ENCODE assay signal across 8 cellular contexts in the genomic region with DNA sequence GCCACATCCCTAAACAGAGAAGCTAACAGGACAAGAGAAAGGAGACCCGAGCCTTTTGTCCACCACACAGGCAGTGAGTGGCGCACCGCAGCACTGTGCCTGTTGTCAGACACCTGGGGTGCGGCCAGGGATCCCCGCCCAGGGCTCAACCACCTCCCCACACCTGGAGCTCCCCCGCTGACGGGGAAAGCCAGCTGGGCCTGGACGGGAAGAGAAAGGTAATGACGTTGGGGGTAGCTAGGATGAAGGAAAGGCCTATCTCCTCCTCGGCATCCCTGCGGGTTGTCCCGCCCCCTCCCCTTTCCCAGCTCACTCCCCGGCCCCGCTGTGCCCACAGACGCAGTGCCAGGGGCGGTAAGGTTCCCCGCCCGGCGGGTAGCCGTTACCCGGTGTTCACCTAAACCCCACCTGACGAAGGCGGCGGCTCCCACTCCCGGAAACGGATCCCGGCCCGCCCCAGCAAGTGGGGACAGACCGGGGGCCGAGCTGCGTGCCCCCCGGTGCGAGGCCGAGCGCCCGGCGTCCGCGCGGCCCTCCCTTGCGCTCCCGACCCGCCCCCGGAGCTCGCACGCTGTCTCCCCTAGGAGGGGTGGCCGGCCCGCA. TPM values are rescaled to one million over a fixed set of nuclear protein-coding genes. Genes with fewer than 3 reads are reported as not detected.
DNase-seq lines count a peak whose midpoint lies in the region; ATAC-seq and TF ChIP-seq lines count a peak whose summit lies in the region.

No MANE protein-coding gene starts in this region.

- H3K36me3 Mint-ChIP-seq in Calu3 (ENCODE audit: insufficient read depth, unreplicated experiment), result peaks cover 70% of the 10 kb centered on the region
- H3K36me3 Mint-ChIP-seq in neural crest cell (ENCODE audit: low read depth), result peaks cover 15% of the 10 kb centered on the region

- H3K4me1 ChIP-seq in esophagus squamous epithelium (peaks cover 9 to 32% (median 19%) of the 10 kb centered on the region in 3 donors), urinary bladder (ENCODE audit: insufficient read depth) (peaks cover 2% of the 10 kb centered on the region)

- peak overlapping the region; percentile 87 to 94 (median 93) for H3K27ac ChIP-seq in esophagus squamous epithelium
- H3K27ac ChIP-seq in urinary bladder (ENCODE audit: low read depth), result peak overlapping the region; percentile 80

- H3K27me3 Mint-ChIP-seq in Calu3 (ENCODE audit: unreplicated experiment) (no peaks in the 10 kb centered on the region), neural crest cell (ENCODE audit: low read depth) (no peaks in the 10 kb centered on the region)

- H3K9me3 ChIP-seq in esophagus squamous epithelium, result no peaks in the 10 kb centered on the region

- ATAC-seq in GM21737 (IDR thresholded peaks at IDR 0.05; ENCODE audit: unreplicated experiment), result peak; percentile 3

- H3K4me1 Mint-ChIP-seq in Calu3 (ENCODE audit: low read depth, unreplicated experiment) (peaks cover 8% of the 10 kb centered on the region), neural crest cell (peaks cover 26% of the 10 kb centered on the region)

- no TSS peak for BruUV-seq in Calu3 (replicated peaks; lab: Mats Ljungman, UMichigan)

- intact Hi-C loops in Calu3 (cut with micrococcal nuclease; ENCODE audit: unreplicated experiment), result no loop called here
- intact Hi-C loops in esophagus squamous epithelium (cut with DNase I), result no loop called here

- H3K27me3 ChIP-seq in esophagus squamous epithelium, result no peaks in the 10 kb centered on the region

- no peak for TF ChIP-seq CTCF in Calu3 (IDR thresholded peaks at IDR 0.05; ENCODE audit: unreplicated experiment)
- no peak for TF ChIP-seq CTCF in esophagus squamous epithelium (IDR thresholded peaks at IDR 0.05)
- no peak for TF ChIP-seq CTCF in neural crest cell (conservative IDR thresholded peaks at IDR 0.05)

- CTCF ChIA-PET in Calu3 (lab: Charles Lee), result interaction anchor here (0.6 to 0.9 kb wide), 3 partner anchors 23 to 259 kb away, joined by 3 to 5 read pairs (median 3); no protein-coding TSS in a partner anchor

- 0 to 2% methylated on average over 3 to 13 of the region's 48 CpGs for WGBS in esophagus squamous epithelium, 2 donors
- under 1% methylated on average over 48 of the region's 48 CpGs for WGBS in urinary bladder

- H3K36me3 ChIP-seq in esophagus squamous epithelium (peaks cover 23 to 43% (median 26%) of the 10 kb centered on the region in 3 donors), urinary bladder (ENCODE audit: insufficient read depth) (no peaks in the 10 kb centered on the region)

- peak; percentile 28 for DNase-seq in Calu3
- DNase-seq in NAMALWA (ENCODE audit: low spot score), result peak; percentile 63
- DNase-seq in activated T-cell treated with anti-CD3 and anti-CD28 coated beads for 24 hours (ENCODE audit: low read depth), result peak; percentile 10
- DNase-seq in esophagus squamous epithelium (lab: John Stamatoyannopoulos, UW), result no peak
- DNase-seq in neural crest cell (ENCODE audit: low read depth, low spot score), result peak; percentile 22
- no peak for DNase-seq in D341Med (ENCODE audit: low spot score)

- TF ChIP-seq POLR2A in esophagus squamous epithelium (IDR thresholded peaks at IDR 0.05), result no peak

- H3K4me3 Mint-ChIP-seq in Calu3 (ENCODE audit: low read depth, unreplicated experiment) (peak overlapping the region; percentile 89), neural crest cell (peak overlapping the region; percentile 93)

- H3K27ac Mint-ChIP-seq in Calu3 (ENCODE audit: unreplicated experiment) (peak overlapping the region; percentile 96), neural crest cell (ENCODE audit: unreplicated experiment) (peak overlapping the region; percentile 98)

- H3K4me3 ChIP-seq in esophagus squamous epithelium (peak overlapping the region; percentile 61 to 99 (median 96)), urinary bladder (ENCODE audit: low read depth, low read length) (peak overlapping the region; percentile 92)

- H3K9me3 Mint-ChIP-seq in Calu3 (ENCODE audit: low read depth, unreplicated experiment) (no peaks in the 10 kb centered on the region), neural crest cell (no peaks in the 10 kb centered on the region)

RNA-seq across cellular contexts. Expression of a gene that starts 0.5 kb away (rescaled TPM):
- total RNA-seq in Calu3 (2022) (180 and 181 TPM in 2 replicates), esophagus squamous epithelium (10 to 100 TPM; 44.1 to 93.8 (median 65.4) TPM), neural crest cell (199 and 204 TPM in 2 replicates), urinary bladder (32.4 TPM)
- 43.8 TPM for polyA plus RNA-seq in urinary bladder

RNA-seq across cellular contexts. Expression of a gene that starts 11.1 kb away (rescaled TPM):
- total RNA-seq in Calu3 (2022), result 15.1 and 15.8 TPM in 2 replicates
- total RNA-seq in esophagus squamous epithelium, result 10 to 100 TPM; 15.2 to 28.4 (median 18.2) TPM
- 30.6 and 35.4 TPM in 2 replicates for total RNA-seq in neural crest cell
- 20.2 TPM for total RNA-seq in urinary bladder
- polyA plus RNA-seq in urinary bladder, result 41.9 TPM

RNA-seq across cellular contexts. Expression of a gene that starts 25.8 kb away (rescaled TPM):
- total RNA-seq in Calu3 (2022), result 21.2 and 24.6 TPM in 2 replicates
- total RNA-seq in esophagus squamous epithelium, result 10 to 100 TPM in 3 of 4 donors, 1 to 10 TPM in 1; 6.9 to 13.9 (median 11.5) TPM
- total RNA-seq in neural crest cell, result 50.2 and 50.3 TPM in 2 replicates
- total RNA-seq in urinary bladder, result 5.2 TPM
- polyA plus RNA-seq in urinary bladder, result 9.8 TPM

RNA-seq across cellular contexts. Expression of a gene that starts 28.2 kb away (rescaled TPM):
- total RNA-seq in Calu3 (2022) (35.2 and 39.6 TPM in 2 replicates), esophagus squamous epithelium (10 to 100 TPM in 3 of 4 donors, 1 to 10 TPM in 1; 9.9 to 22.1 (median 14.2) TPM), neural crest cell (55.5 and 58.4 TPM in 2 replicates), urinary bladder (6.5 TPM)
- polyA plus RNA-seq in urinary bladder, result 19.0 TPM

RNA-seq across cellular contexts. Expression of a gene that starts 37.9 kb away (rescaled TPM):
- total RNA-seq in Calu3 (2022) (42.0 and 43.9 TPM in 2 replicates), esophagus squamous epithelium (10 to 100 TPM; 26.5 to 44.4 (median 41.2) TPM), neural crest cell (88.1 and 90.1 TPM in 2 replicates), urinary bladder (40.6 TPM)
- 59.3 TPM for polyA plus RNA-seq in urinary bladder

Comparison
In these comparisons a context has a peak if more than half of its experiments do, and no peak if none do; other contexts are left out.
1. DNase-seq: peak in Calu3 (single experiment), NAMALWA (single experiment), activated T-cell treated with anti-CD3 and anti-CD28 coated beads for 24 hours (single experiment) and neural crest cell (single experiment); none in esophagus squamous epithelium (single experiment) and D341Med (single experiment).